8 cellular contexts compared by ENCODE assay signal in the genomic region with DNA sequence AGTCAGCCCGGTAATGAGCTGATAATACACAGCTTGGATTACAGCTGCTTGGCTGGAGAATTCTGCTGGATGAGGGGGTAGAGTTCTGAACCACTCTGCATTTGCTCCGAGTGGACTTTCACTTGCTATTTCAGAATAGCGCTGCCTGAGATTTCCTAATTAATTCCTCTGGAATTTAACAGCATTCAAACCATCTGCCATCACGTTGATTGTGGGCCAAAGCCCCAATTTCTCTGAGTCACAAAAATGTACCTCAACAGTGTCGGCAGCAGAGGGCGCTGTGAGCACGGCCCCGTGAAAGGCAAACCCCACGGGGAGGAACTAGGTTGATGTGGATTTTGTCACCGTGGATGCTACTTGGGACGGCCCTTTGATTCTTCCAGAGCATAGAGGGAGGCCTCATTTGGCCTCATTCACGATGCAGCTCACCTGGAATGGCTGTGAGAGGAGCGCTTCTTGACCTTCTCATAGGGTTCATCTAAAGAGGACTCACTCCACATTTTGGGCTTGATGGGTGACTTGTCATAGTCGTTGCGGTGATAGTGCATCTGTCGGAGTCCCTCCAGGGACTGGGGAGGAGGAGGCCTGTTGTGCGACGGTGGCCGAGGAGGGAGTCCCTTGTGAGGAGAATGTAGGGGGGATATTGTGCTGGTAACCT.
DNase-seq lines count a peak whose midpoint lies in the region; ATAC-seq, FAIRE-seq and TF ChIP-seq lines count a peak whose summit lies in the region.

No MANE protein-coding gene starts in this region.

- TF ChIP-seq CTCF in HFFc6 (IDR thresholded peaks at IDR 0.05) (peak; percentile 98), RWPE1 (conservative IDR thresholded peaks at IDR 0.05; ENCODE audit: low read depth) (peak; percentile 90), osteoblast (IDR thresholded peaks at IDR 0.05; ENCODE audit: extremely low read depth, low read depth, low read length) (peak; percentile 98)

- H3K27me3 ChIP-seq in osteoblast (ENCODE audit: insufficient read depth, low read length): no peaks in the 10 kb centered on the region

- H3K4me2 ChIP-seq in osteoblast (ENCODE audit: insufficient read depth, low read length): no peak overlapping the region

- H3K4me1 ChIP-seq in osteoblast (ENCODE audit: insufficient read depth, low read length): peaks cover 14% of the 10 kb centered on the region

- H3K9me3 Mint-ChIP-seq in HFFc6: no peaks in the 10 kb centered on the region

- peaks cover 2% of the 10 kb centered on the region for H3K79me2 ChIP-seq in osteoblast (ENCODE audit: insufficient read depth, low read length)

- POLR2A ChIA-PET in RWPE1 (lab: Yijun Ruan, JAX; ENCODE audit: low non-redundant PET): no interaction called here

- 0 out of 2 replicates have a peak overlapping the region, but pooled peaks have one; percentile 8 for H3K4me3 Mint-ChIP-seq in HFFc6

- peak overlapping the region; percentile 80 for H3K27ac Mint-ChIP-seq in HFFc6

- H3K36me3 ChIP-seq in osteoblast (ENCODE audit: insufficient read depth, low read length): peaks cover 79% of the 10 kb centered on the region

- peaks cover 2% of the 10 kb centered on the region; the same call in 1 of the 2 replicates for H3K27me3 Mint-ChIP-seq in HFFc6 (ENCODE audit: insufficient read depth)

- H3K27ac ChIP-seq in RWPE1 (peak overlapping the region; percentile 91), osteoblast (ENCODE audit: low read depth, low read length) (peak overlapping the region; percentile 52)

- CTCF ChIA-PET in RWPE1 (lab: Yijun Ruan, JAX): interaction anchor here (0.6 to 1.8 kb wide), 8 partner anchors 47 to 123 kb away, joined by 3 to 12 read pairs (median 5); no protein-coding TSS in a partner anchor

- DNase-seq in COLO668 (lab: John Stamatoyannopoulos, UW; ENCODE audit: unreplicated experiment): peak; percentile 12
- DNase-seq in HFFc6: peak; percentile 63
- DNase-seq in RWPE1 (ENCODE audit: low spot score): peak; percentile 68
- peak; percentile 18 to 65 (median 58) for DNase-seq in activated naive CD4-positive, alpha-beta T cell (lab: John Stamatoyannopoulos, UW)
- peak; percentile 75 to 79 for DNase-seq in frontal cortex (ENCODE audit: low spot score in 2 of 2)
- DNase-seq in osteoblast (ENCODE audit: insufficient read length, low spot score, missing footprints): peak; percentile 97
- DNase-seq in superior temporal gyrus (ENCODE audit: extremely low spot score): peak; percentile 90

- no peak overlapping the region for H3K4me3 ChIP-seq in osteoblast (ENCODE audit: insufficient read depth, low read length)

- peaks cover 4% of the 10 kb centered on the region for H4K20me1 ChIP-seq in osteoblast (ENCODE audit: insufficient read depth, low read length)

- H3K9me3 ChIP-seq in osteoblast (ENCODE audit: low read depth, low read length): no peaks in the 10 kb centered on the region

- peaks cover 36% of the 10 kb centered on the region for H3K36me3 Mint-ChIP-seq in HFFc6 (ENCODE audit: low read depth)

- FAIRE-seq in frontal cortex (lab: Jason Lieb, UNC): no peak

- peaks cover 36% of the 10 kb centered on the region for H3K4me1 Mint-ChIP-seq in HFFc6 (ENCODE audit: low read depth)

- ATAC-seq in GM21825 (IDR thresholded peaks at IDR 0.05; ENCODE audit: unreplicated experiment): no peak

- no peak overlapping the region for H2AFZ ChIP-seq in osteoblast (ENCODE audit: low read length)

Comparison
In these comparisons a context has a peak if more than half of its experiments do, and no peak if none do; other contexts are left out.
1. DNase-seq: peak in every context shown above with its lines; median percentile 97 in osteoblast; 90 in superior temporal gyrus; 77 in frontal cortex; 68 in RWPE1; 63 in HFFc6; 58 in activated naive CD4-positive, alpha-beta T cell; 12 in COLO668.